In the genomic region with DNA sequence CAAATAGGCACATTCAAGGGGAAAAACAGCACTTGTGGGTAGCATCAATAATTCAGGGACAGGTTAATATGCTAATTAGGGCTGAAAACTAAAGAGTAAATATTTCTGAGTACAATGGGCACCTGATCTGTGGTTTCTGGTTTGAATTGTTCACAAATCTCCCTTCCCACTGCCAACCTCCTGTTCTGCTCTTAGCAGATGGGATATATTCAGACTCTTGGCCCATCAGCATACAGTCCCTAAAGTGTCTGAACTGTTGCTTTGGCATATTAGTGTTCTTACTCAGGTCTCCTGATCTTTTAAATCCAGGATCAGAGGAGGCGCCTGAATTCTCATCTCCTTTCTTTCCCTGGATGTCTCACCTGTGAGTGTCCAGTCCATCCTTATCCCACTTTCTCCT, we compare ENCODE assay signal across 25 cellular contexts.
"Had no signal": no experiment of that assay in that cellular context is flagged by ENCODE, and none has a peak within 500 bp of the region (broad histone marks: within the 10 kb centered on the region; RNA-seq: fewer than 3 reads in every experiment).

No MANE protein-coding gene starts in this region.

- H3K27ac Mint-ChIP-seq: activated B cell treated with CpG ODN at 0.5 μM for 24 hours; activated CD8-positive, alpha-beta T cell treated with anti-CD3 and anti-CD28 coated beads for 36 hours; activated naive CD4-positive, alpha-beta T cell treated with anti-CD3 and anti-CD28 coated beads, Interleukin-2, amount 50 U/mL, for 24 hours; activated naive CD8-positive, alpha-beta T cell treated with anti-CD3 and anti-CD28 coated beads, Interleukin-2, amount 50 U/mL, for 24 hours; activated T-helper 2 cell treated with anti-CD3 and anti-CD28 coated beads, Interferon-gamma antibody, Interleukin-2, Interleukin-4, amounts not matched to agents 10 μg/mL and 5 μg/mL and 100 μg/mL, durations not matched to agents 14 hours and 24 hours and 36 hours; natural killer cell treated with Interleukin-12 subunit alpha and Interleukin-12 subunit beta and Interleukin-15 and Interleukin-18, amount 100 ng/mL, for 72 hours; T-helper 2 cell treated with Interferon-gamma antibody and Interleukin-4, amounts not matched to agents 5 μg/mL and 100 μg/mL, for 36 hours had no signal

- DNase-seq: activated B cell treated with CpG ODN at 0.5 μM for 24 hours; activated CD4-positive, alpha-beta T cell treated with anti-CD3 and anti-CD28 coated beads, Interleukin-2, amount 50 U/mL, for 1 hour; activated CD8-positive, alpha-beta T cell treated with anti-CD3 and anti-CD28 coated beads for 36 hours; activated naive CD8-positive, alpha-beta T cell treated with anti-CD3 and anti-CD28 coated beads, Interleukin-2, amount 50 U/mL, for 24 hours; activated T-cell treated with anti-CD3 and anti-CD28 coated beads, Interleukin-2, amount 50 U/mL, for 48 hours; amygdala; central memory CD4-positive, alpha-beta T cell; effector CD8-positive, alpha-beta T cell; esophagus squamous epithelium; foreskin melanocyte; islet precursor cell; left cardiac atrium; left ventricle myocardium superior; mucosa of descending colon; right cardiac atrium; stimulated activated CD4-positive, alpha-beta T cell treated with anti-CD3 and anti-CD28 coated beads, Interleukin-15, amount 100 ng/mL, for 24 hours; stimulated activated naive CD4-positive, alpha-beta T cell had no signal

- H3K9me3 Mint-ChIP-seq: activated B cell treated with CpG ODN at 0.5 μM for 24 hours; activated CD8-positive, alpha-beta T cell treated with anti-CD3 and anti-CD28 coated beads for 36 hours; activated naive CD4-positive, alpha-beta T cell treated with anti-CD3 and anti-CD28 coated beads, Interleukin-2, amount 50 U/mL, for 24 hours; activated naive CD8-positive, alpha-beta T cell treated with anti-CD3 and anti-CD28 coated beads, Interleukin-2, amount 50 U/mL, for 24 hours; activated T-helper 2 cell treated with anti-CD3 and anti-CD28 coated beads, Interferon-gamma antibody, Interleukin-2, Interleukin-4, amounts not matched to agents 10 μg/mL and 5 μg/mL and 100 μg/mL, durations not matched to agents 14 hours and 24 hours and 36 hours; natural killer cell treated with Interleukin-12 subunit alpha and Interleukin-12 subunit beta and Interleukin-15 and Interleukin-18, amount 100 ng/mL, for 72 hours; T-helper 2 cell treated with Interferon-gamma antibody and Interleukin-4, amounts not matched to agents 5 μg/mL and 100 μg/mL, for 36 hours had no signal

- H3K4me2 ChIP-seq: hepatocyte had no signal

- H3K36me3 Mint-ChIP-seq: activated naive CD4-positive, alpha-beta T cell treated with anti-CD3 and anti-CD28 coated beads, Interleukin-2, amount 50 U/mL, for 24 hours; natural killer cell treated with Interleukin-12 subunit alpha and Interleukin-12 subunit beta and Interleukin-15 and Interleukin-18, amount 100 ng/mL, for 72 hours had no signal

- ATAC-seq: left cardiac atrium, left ventricle myocardium superior, mucosa of descending colon, right cardiac atrium had no signal

- H3K4me3 Mint-ChIP-seq: activated B cell treated with CpG ODN at 0.5 μM for 24 hours; activated CD8-positive, alpha-beta T cell treated with anti-CD3 and anti-CD28 coated beads for 36 hours; activated naive CD4-positive, alpha-beta T cell treated with anti-CD3 and anti-CD28 coated beads, Interleukin-2, amount 50 U/mL, for 24 hours; activated naive CD8-positive, alpha-beta T cell treated with anti-CD3 and anti-CD28 coated beads, Interleukin-2, amount 50 U/mL, for 24 hours; natural killer cell treated with Interleukin-12 subunit alpha and Interleukin-12 subunit beta and Interleukin-15 and Interleukin-18, amount 100 ng/mL, for 72 hours; T-helper 2 cell treated with Interferon-gamma antibody and Interleukin-4, amounts not matched to agents 5 μg/mL and 100 μg/mL, for 36 hours had no signal

- H3K4me1 Mint-ChIP-seq: activated naive CD4-positive, alpha-beta T cell treated with anti-CD3 and anti-CD28 coated beads, Interleukin-2, amount 50 U/mL, for 24 hours had no signal

- H3K27me3 ChIP-seq: breast epithelium, hepatocyte, tibial nerve had no signal

- H3K79me2 ChIP-seq: hepatocyte had no signal

- H3K4me3 ChIP-seq: breast epithelium, esophagus squamous epithelium, hepatocyte, mucosa of descending colon, tibial nerve had no signal

- H3K36me3 ChIP-seq: breast epithelium, esophagus squamous epithelium, tibial nerve had no signal

- H2AFZ ChIP-seq: hepatocyte had no signal

- H3K27me3 Mint-ChIP-seq: activated B cell treated with CpG ODN at 0.5 μM for 24 hours had no signal

- H3K27ac ChIP-seq: breast epithelium, epithelial cell of prostate, esophagus squamous epithelium, hepatocyte, tibial nerve had no signal

- H3K4me1 ChIP-seq: breast epithelium, esophagus squamous epithelium, tibial nerve had no signal
